Comparison of ENCODE assay signal across 17 cellular contexts in the genomic region with DNA sequence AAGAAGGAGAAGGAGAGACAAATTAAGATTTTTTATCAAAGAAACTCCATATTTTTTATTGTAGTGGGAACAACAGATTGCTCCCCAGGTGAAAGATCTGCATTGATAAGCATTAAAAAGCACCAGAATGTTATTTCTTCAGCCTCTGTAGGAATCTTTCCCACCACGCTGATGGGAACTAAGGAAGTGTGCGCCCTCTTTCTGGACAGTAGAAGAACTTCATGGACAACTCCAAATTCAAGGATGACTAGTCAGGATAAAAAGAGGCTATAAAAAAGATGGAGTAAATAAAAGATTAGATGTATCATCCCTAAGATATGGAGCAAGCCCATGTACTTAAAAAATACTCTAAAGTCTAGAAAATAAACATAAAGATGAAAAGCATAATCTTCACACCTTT. TPM values are rescaled to one million over a fixed set of nuclear protein-coding genes. Genes with fewer than 3 reads are reported as not detected.
A peak's percentile ranks its signal among the peaks of the same experiment; 100 is the strongest.
DNase-seq lines count a peak whose midpoint lies in the region; ATAC-seq, FAIRE-seq and TF ChIP-seq lines count a peak whose summit lies in the region.
"Had no signal": no experiment of that assay in that cellular context is flagged by ENCODE, and none has a peak within 500 bp of the region (broad histone marks: within the 10 kb centered on the region; RNA-seq: fewer than 3 reads in every experiment).

No MANE protein-coding gene starts in this region.

- no peaks in the 10 kb centered on the region for H3K4me1 ChIP-seq in mesenchymal stem cell (ENCODE audit: control insufficient read depth, insufficient read depth, low read depth, low read length)
- H3K4me1 ChIP-seq in small intestine (ENCODE audit: control insufficient read depth in 2 of 2, insufficient read depth in 1 of 2, low read depth in 1 of 2, low read length in 1 of 2): no peaks in the 10 kb centered on the region

- ATAC-seq in SK-N-SH treated with all-trans-retinoic acid at 6 μM for 48 hours (peak; percentile 62; the same call in 2 of the 3 replicates), HG03439 (IDR thresholded peaks at IDR 0.05; ENCODE audit: unreplicated experiment) (no peak), GM21526 (IDR thresholded peaks at IDR 0.05; ENCODE audit: low FRiP score, unreplicated experiment) (no peak)
- ATAC-seq: stimulated activated naive CD8-positive, alpha-beta T cell treated with anti-CD3 and anti-CD28 coated beads, Interleukin-15, Interleukin-2, amounts not matched to agents 100 U/mL and 50 U/mL, for 24 hours had no signal

- no peaks in the 10 kb centered on the region for H3K4me1 Mint-ChIP-seq in activated naive CD4-positive, alpha-beta T cell treated with anti-CD3 and anti-CD28 coated beads, Interleukin-2, amount 10 ng/mL, durations not matched to agents 7 days and 5 days
- H3K4me1 Mint-ChIP-seq: activated B cell treated with CpG ODN at 0.5 μM for 24 hours, brain had no signal

- H3K36me3 Mint-ChIP-seq in activated naive CD4-positive, alpha-beta T cell treated with anti-CD3 and anti-CD28 coated beads, Interleukin-2, amount 10 ng/mL, durations not matched to agents 7 days and 5 days: no peaks in the 10 kb centered on the region
- H3K36me3 Mint-ChIP-seq: brain had no signal

- TF ChIP-seq CTCF in D721Med (IDR thresholded peaks at IDR 0.05; ENCODE audit: insufficient read depth, missing control alignments): peak; percentile 24

- no peak overlapping the region for H2BK120ac ChIP-seq in mesenchymal stem cell (ENCODE audit: low read depth, low read length)

- no peak overlapping the region for H2BK15ac ChIP-seq in mesenchymal stem cell (ENCODE audit: low read depth, poor library complexity, severe bottlenecking)

- no peak overlapping the region for H3K4ac ChIP-seq in mesenchymal stem cell (ENCODE audit: low read depth in 1 of 2, low read length in 2 of 2)

- H3K9me3 Mint-ChIP-seq in activated naive CD4-positive, alpha-beta T cell treated with anti-CD3 and anti-CD28 coated beads, Interleukin-2, amount 10 ng/mL, durations not matched to agents 7 days and 5 days: peaks cover 2% of the 10 kb centered on the region

- H3K14ac ChIP-seq in mesenchymal stem cell (ENCODE audit: low read length in 2 of 2): no peak overlapping the region

- CTCF ChIA-PET in activated naive CD4-positive, alpha-beta T cell treated with anti-CD3 and anti-CD28 coated beads, Interleukin-2, amount 10 ng/mL, durations not matched to agents 7 days and 5 days (lab: Charles Lee): no interaction called here

- no peaks in the 10 kb centered on the region for H3K79me1 ChIP-seq in mesenchymal stem cell (replicated peaks; ENCODE audit: low read length, poor library complexity, severe bottlenecking)

- no peaks in the 10 kb centered on the region for H3K27me3 ChIP-seq in mesenchymal stem cell (ENCODE audit: control insufficient read depth in 1 of 2, insufficient read depth in 1 of 2, low read length in 2 of 2)
- H3K27me3 ChIP-seq in small intestine (ENCODE audit: control insufficient read depth in 2 of 2, insufficient read depth in 2 of 2, low read length in 2 of 2): no peaks in the 10 kb centered on the region
- H3K27me3 ChIP-seq: neutrophil had no signal

- no peaks in the 10 kb centered on the region for H3K36me3 ChIP-seq in mesenchymal stem cell (ENCODE audit: control insufficient read depth in 1 of 2, insufficient read depth in 2 of 2, low read depth in 1 of 2, low read length in 2 of 2)
- H3K36me3 ChIP-seq in small intestine (ENCODE audit: control insufficient read depth in 2 of 2, insufficient read depth in 2 of 2, low read length in 2 of 2): no peaks in the 10 kb centered on the region
- H3K36me3 ChIP-seq: neutrophil had no signal

- H2BK5ac ChIP-seq in mesenchymal stem cell (ENCODE audit: low read depth, low read length, poor library complexity, severe bottlenecking): peak overlapping the region; percentile 31

- H3K27me3 Mint-ChIP-seq in activated naive CD4-positive, alpha-beta T cell treated with anti-CD3 and anti-CD28 coated beads, Interleukin-2, amount 10 ng/mL, durations not matched to agents 7 days and 5 days: no peaks in the 10 kb centered on the region
- H3K27me3 Mint-ChIP-seq: activated B cell treated with CpG ODN at 0.5 μM for 24 hours, brain had no signal

- H3K23ac ChIP-seq in mesenchymal stem cell (ENCODE audit: low read length in 2 of 2): no peak overlapping the region

- H3K4me2 ChIP-seq in mesenchymal stem cell (ENCODE audit: low read length, poor library complexity, severe bottlenecking): no peak overlapping the region

- H3K27ac ChIP-seq in mesenchymal stem cell (ENCODE audit: low read length, poor library complexity, severe bottlenecking): no peak overlapping the region
- H3K27ac ChIP-seq in small intestine (ENCODE audit: low read depth in 1 of 2, low read length in 1 of 2): no peak overlapping the region
- H3K27ac ChIP-seq: neutrophil had no signal

- DNase-seq in D721Med (ENCODE audit: insufficient read length, low spot score): no peak
- peak; percentile 8 for DNase-seq in HT-29 (ENCODE audit: low spot score)
- no peak for DNase-seq in mesenchymal stem cell
- DNase-seq in activated naive CD4-positive, alpha-beta T cell treated with anti-CD3 and anti-CD28 coated beads, Interleukin-2, amount 10 ng/mL, durations not matched to agents 7 days and 5 days: no peak
- DNase-seq in small intestine: no peak
- DNase-seq: activated B cell treated with CpG ODN at 0.5 μM for 24 hours; activated naive CD4-positive, alpha-beta T cell treated with Interleukin-2 at 50 U/mL for 16 hours; NCI-H187 treated with DMSO at 0.1 percent for 48 hours; stimulated activated naive CD8-positive, alpha-beta T cell treated with anti-CD3 and anti-CD28 coated beads, Interleukin-15, Interleukin-2, amounts not matched to agents 100 U/mL and 50 U/mL, for 24 hours had no signal

- H3K27ac Mint-ChIP-seq in activated naive CD4-positive, alpha-beta T cell treated with anti-CD3 and anti-CD28 coated beads, Interleukin-2, amount 10 ng/mL, durations not matched to agents 7 days and 5 days: no peak overlapping the region
- H3K27ac Mint-ChIP-seq: activated B cell treated with CpG ODN at 0.5 μM for 24 hours, brain had no signal

- no peak overlapping the region for H2AK5ac ChIP-seq in mesenchymal stem cell (ENCODE audit: low read length, severe bottlenecking)

- H3K4me3 Mint-ChIP-seq in activated naive CD4-positive, alpha-beta T cell treated with anti-CD3 and anti-CD28 coated beads, Interleukin-2, amount 10 ng/mL, durations not matched to agents 7 days and 5 days: no peak overlapping the region
- H3K4me3 Mint-ChIP-seq: activated B cell treated with CpG ODN at 0.5 μM for 24 hours, brain had no signal

- no peak for FAIRE-seq in D721Med (lab: Jason Lieb, UNC)
- FAIRE-seq in small intestine (lab: Jason Lieb, UNC): no peak

- H4K8ac ChIP-seq in mesenchymal stem cell (ENCODE audit: low read length): no peak overlapping the region

- H3K9me3 ChIP-seq in mesenchymal stem cell (ENCODE audit: control insufficient read depth, low read length) (no peaks in the 10 kb centered on the region), small intestine (ENCODE audit: control insufficient read depth, low read depth) (no peaks in the 10 kb centered on the region)
- H3K9me3 ChIP-seq: neutrophil had no signal

- H3K4me3 ChIP-seq in mesenchymal stem cell (ENCODE audit: insufficient read depth in 1 of 2, low read depth in 1 of 2, low read length in 2 of 2) (no peak overlapping the region), small intestine (ENCODE audit: low read depth in 1 of 2, low read length in 2 of 2) (no peak overlapping the region)

- no peak overlapping the region for H4K91ac ChIP-seq in mesenchymal stem cell (ENCODE audit: low read length)

- no peak overlapping the region for H3K9ac ChIP-seq in mesenchymal stem cell (ENCODE audit: low read length)

- no peak overlapping the region for H2BK12ac ChIP-seq in mesenchymal stem cell (ENCODE audit: low read length in 2 of 2)

- WGBS in mesenchymal stem cell: 40% methylated on average over 1 of the region's 2 CpGs
- 40 to 47% (median 43%) methylated on average over 2 of the region's 2 CpGs for WGBS in small intestine, 3 donors

- H3K18ac ChIP-seq in mesenchymal stem cell (ENCODE audit: low read depth in 1 of 2, low read length in 2 of 2): no peak overlapping the region

- H2AFZ ChIP-seq in mesenchymal stem cell (ENCODE audit: low read depth, low read length): no peak overlapping the region

TF ChIP-seq in SK-N-SH treated with all-trans-retinoic acid at 6 μM for 48 hours, 23 proteins besides CTCF, POLR2A, EP300 and RAD21:
- no peak for TF ChIP-seq ZFP3 (CRISPR knock-in tag; IDR thresholded peaks at IDR 0.05)
TF ChIP-seq in SK-N-SH treated with all-trans-retinoic acid at 6 μM for 48 hours: peak in this region for 0.

RNA-seq across cellular contexts. Expression of gene PAK5, which starts 45.8 kb away (rescaled TPM):
- total RNA-seq in HT-29 (2014; rRNA removed; shearing (Covaris generic)): not detected in 2 replicates
- polyA plus RNA-seq in mesenchymal stem cell (2013, experiment 1 of 2): not detected
- polyA plus RNA-seq in mesenchymal stem cell (2013, experiment 2 of 2): not detected
- polyA plus RNA-seq in small intestine: under 1 TPM in 1 of 3 donors, not detected in 2; 0.10 TPM
- total RNA-seq: activated B cell treated with CpG ODN at 0.5 μM for 24 hours, Calu3, mesenteric fat pad, OCI-LY7 had no signal
